In genomic region chr3:144178607-144179006, GRCh38 we compare ENCODE assay signal across 27 cellular contexts.
"Had no signal": no experiment of that assay in that cellular context is flagged by ENCODE, and none has a peak within 500 bp of the region (broad histone marks: within the 10 kb centered on the region; RNA-seq: fewer than 3 reads in every experiment).

No MANE protein-coding gene starts in this region.

- H3K4me1 ChIP-seq: left ventricle myocardium inferior, pancreas, prostate gland, sigmoid colon, spleen, suprapubic skin, upper lobe of right lung had no signal

- H3K36me3 ChIP-seq: left ventricle myocardium inferior, pancreas, prostate gland, sigmoid colon, spleen, suprapubic skin, thoracic aorta, tibial artery, upper lobe of right lung had no signal

- DNase-seq: hypothalamus; immature natural killer cell; left ventricle myocardium inferior; midbrain; mucosa of descending colon; naive thymus-derived CD4-positive, alpha-beta T cell; nucleus accumbens; pancreas; posterior cingulate gyrus; retina; right cardiac atrium; sigmoid colon; small intestine; spleen; stimulated activated CD4-positive, alpha-beta T cell treated with anti-CD3 and anti-CD28 coated beads, Interleukin-4, amount 100 ng/mL, for 24 hours; stimulated activated naive CD4-positive, alpha-beta T cell; tibial artery; trophoblast cell; upper lobe of right lung had no signal

- H3K9me3 ChIP-seq: mucosa of descending colon, pancreas, prostate gland, sigmoid colon, suprapubic skin, thoracic aorta, tibial artery, upper lobe of right lung had no signal

- H3K9me3 Mint-ChIP-seq: immature natural killer cell; natural killer cell treated with Interleukin-12 subunit alpha and Interleukin-12 subunit beta and Interleukin-15 and Interleukin-18, amount 100 ng/mL, for 72 hours; neural crest cell; stimulated activated effector memory CD8-positive, alpha-beta T cell treated with anti-CD3 and anti-CD28 coated beads, Interleukin-12 subunit alpha, Interleukin-12 subunit beta, amount 100 ng/mL, for 72 hours; stimulated activated naive CD8-positive, alpha-beta T cell treated with anti-CD3 and anti-CD28 coated beads, Interleukin-15, Interleukin-2, amounts not matched to agents 100 ng/mL and 50 ng/mL, for 24 hours had no signal

- H3K36me3 Mint-ChIP-seq: immature natural killer cell; naive thymus-derived CD4-positive, alpha-beta T cell; natural killer cell treated with Interleukin-12 subunit alpha and Interleukin-12 subunit beta and Interleukin-15 and Interleukin-18, amount 100 ng/mL, for 72 hours; stimulated activated effector memory CD8-positive, alpha-beta T cell treated with anti-CD3 and anti-CD28 coated beads, Interleukin-12 subunit alpha, Interleukin-12 subunit beta, amount 100 ng/mL, for 72 hours had no signal

- H3K27ac Mint-ChIP-seq: immature natural killer cell; naive thymus-derived CD4-positive, alpha-beta T cell; natural killer cell treated with Interleukin-12 subunit alpha and Interleukin-12 subunit beta and Interleukin-15 and Interleukin-18, amount 100 ng/mL, for 72 hours; stimulated activated effector memory CD8-positive, alpha-beta T cell treated with anti-CD3 and anti-CD28 coated beads, Interleukin-12 subunit alpha, Interleukin-12 subunit beta, amount 100 ng/mL, for 72 hours; stimulated activated naive CD8-positive, alpha-beta T cell treated with anti-CD3 and anti-CD28 coated beads, Interleukin-15, Interleukin-2, amounts not matched to agents 100 ng/mL and 50 ng/mL, for 24 hours had no signal

- H3K27ac ChIP-seq: left ventricle myocardium inferior, pancreas, prostate gland, sigmoid colon, spleen, suprapubic skin, thoracic aorta, tibial artery, upper lobe of right lung had no signal

- H3K4me3 Mint-ChIP-seq: immature natural killer cell; naive thymus-derived CD4-positive, alpha-beta T cell; natural killer cell treated with Interleukin-12 subunit alpha and Interleukin-12 subunit beta and Interleukin-15 and Interleukin-18, amount 100 ng/mL, for 72 hours; neural crest cell; stimulated activated effector memory CD8-positive, alpha-beta T cell treated with anti-CD3 and anti-CD28 coated beads, Interleukin-12 subunit alpha, Interleukin-12 subunit beta, amount 100 ng/mL, for 72 hours; stimulated activated naive CD8-positive, alpha-beta T cell treated with anti-CD3 and anti-CD28 coated beads, Interleukin-15, Interleukin-2, amounts not matched to agents 100 ng/mL and 50 ng/mL, for 24 hours had no signal

- H3K4me1 Mint-ChIP-seq: immature natural killer cell; naive thymus-derived CD4-positive, alpha-beta T cell; neural crest cell; stimulated activated effector memory CD8-positive, alpha-beta T cell treated with anti-CD3 and anti-CD28 coated beads, Interleukin-12 subunit alpha, Interleukin-12 subunit beta, amount 100 ng/mL, for 72 hours had no signal

- H3K27me3 Mint-ChIP-seq: stimulated activated naive CD8-positive, alpha-beta T cell treated with anti-CD3 and anti-CD28 coated beads, Interleukin-15, Interleukin-2, amounts not matched to agents 100 ng/mL and 50 ng/mL, for 24 hours had no signal

- H3K27me3 ChIP-seq: pancreas, sigmoid colon, spleen, suprapubic skin, tibial artery, upper lobe of right lung had no signal

- H3K4me3 ChIP-seq: left ventricle myocardium inferior, lung, mucosa of descending colon, pancreas, prostate gland, sigmoid colon, spleen, suprapubic skin, thoracic aorta, tibial artery, upper lobe of right lung had no signal
